Comparison of ENCODE assay signal across 26 cellular contexts in genomic region chr19:12689012-12689411, GRCh38. TPM values are rescaled to one million over a fixed set of nuclear protein-coding genes. Genes with fewer than 3 reads are reported as not detected.
"Had no signal": no experiment of that assay in that cellular context is flagged by ENCODE, and none has a peak within 500 bp of the region (broad histone marks: within the 10 kb centered on the region; RNA-seq: fewer than 3 reads in every experiment).

No MANE protein-coding gene starts in this region.

- H3K27me3 Mint-ChIP-seq: naive thymus-derived CD8-positive, alpha-beta T cell; type B pancreatic cell had no signal

- H3K27me3 ChIP-seq: dorsolateral prefrontal cortex, heart left ventricle, ovary, right atrium auricular region, sigmoid colon, vagina had no signal

- H3K4me3 Mint-ChIP-seq: type B pancreatic cell had no signal

- FAIRE-seq: frontal cortex, islet of Langerhans had no signal

- DNase-seq: cortex of kidney; dorsolateral prefrontal cortex; effector CD8-positive, alpha-beta T cell; heart left ventricle; hippocampal formation; kidney glomerular epithelial cell; mesendoderm; naive thymus-derived CD8-positive, alpha-beta T cell; ovary; sigmoid colon; stimulated activated CD4-positive, alpha-beta T cell treated with anti-CD3 and anti-CD28 coated beads, Interleukin-12 subunit alpha, Interleukin-12 subunit beta, amount 100 ng/mL, for 4 hours; stimulated activated naive CD4-positive, alpha-beta T cell had no signal

- H3K9me3 Mint-ChIP-seq: type B pancreatic cell had no signal

- H3K9me3 ChIP-seq: heart left ventricle, mucosa of descending colon, ovary, right atrium auricular region, sigmoid colon, vagina had no signal

- H3K4me1 ChIP-seq: heart left ventricle, right atrium auricular region, sigmoid colon, vagina had no signal

- H3K27ac ChIP-seq: dorsolateral prefrontal cortex, heart left ventricle, ovary, right atrium auricular region, sigmoid colon, skin epidermis, vagina had no signal

- H3K4me3 ChIP-seq: dorsolateral prefrontal cortex, heart left ventricle, mucosa of descending colon, ovary, right atrium auricular region, sigmoid colon, skin epidermis, vagina had no signal

- H3K27ac Mint-ChIP-seq: naive thymus-derived CD8-positive, alpha-beta T cell; type B pancreatic cell had no signal

- H3K36me3 ChIP-seq: heart left ventricle, ovary, right atrium auricular region, sigmoid colon, vagina had no signal

- ATAC-seq: heart left ventricle; mucosa of descending colon; naive thymus-derived CD8-positive, alpha-beta T cell had no signal

- H3K36me3 Mint-ChIP-seq: naive thymus-derived CD8-positive, alpha-beta T cell; type B pancreatic cell had no signal

RNA-seq across cellular contexts. Expression of gene GNG14, which starts 1.2 kb away (rescaled TPM):
- total RNA-seq: cerebellum; dorsolateral prefrontal cortex; fibroblast of lung; frontal cortex; heart left ventricle; liver; lung microvascular endothelial cell; mucosa of descending colon; naive thymus-derived CD8-positive, alpha-beta T cell; ovary; posterior vena cava; right atrium auricular region; sigmoid colon; vagina had no signal
- polyA plus RNA-seq: esophagus; fibroblast of lung; heart left ventricle; liver; naive thymus-derived CD8-positive, alpha-beta T cell; neural cell; ovary; sigmoid colon had no signal
